ENCODE assay signal across 1 cellular context in genomic region chr9:137222190-137223077, GRCh38.
TF ChIP-seq lines count a peak whose summit lies in the region.

A gene with protein sequence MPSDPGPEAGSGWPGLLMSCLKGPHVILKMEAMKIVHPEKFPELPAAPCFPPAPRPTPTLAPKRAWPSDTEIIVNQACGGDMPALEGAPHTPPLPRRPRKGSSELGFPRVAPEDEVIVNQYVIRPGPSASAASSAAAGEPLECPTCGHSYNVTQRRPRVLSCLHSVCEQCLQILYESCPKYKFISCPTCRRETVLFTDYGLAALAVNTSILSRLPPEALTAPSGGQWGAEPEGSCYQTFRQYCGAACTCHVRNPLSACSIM (minus strand): TSS chr9:137222240. CDS start chr9:137221212, 1,028 bp downstream.

TF ChIP-seq in H1, 55 proteins besides CTCF, POLR2A, EP300 and RAD21:
- no peak for TF ChIP-seq HDAC2 (IDR thresholded peaks at IDR 0.05; ENCODE audit: borderline replicate concordance in 1 of 2, low read depth in 2 of 2, low read length in 2 of 2)
- TF ChIP-seq, protein P1, sequence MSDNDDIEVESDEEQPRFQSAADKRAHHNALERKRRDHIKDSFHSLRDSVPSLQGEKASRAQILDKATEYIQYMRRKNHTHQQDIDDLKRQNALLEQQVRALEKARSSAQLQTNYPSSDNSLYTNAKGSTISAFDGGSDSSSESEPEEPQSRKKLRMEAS (IDR thresholded peaks at IDR 0.05) = 0 out of 2 replicates have a peak, but pooled peaks have one; percentile 40
- no peak for TF ChIP-seq FOSL1 (IDR thresholded peaks at IDR 0.05; ENCODE audit: insufficient read depth, low read depth, low read length)
- TF ChIP-seq SIX5 (IDR thresholded peaks at IDR 0.05; ENCODE audit: low read depth, low read length) = no peak
- TF ChIP-seq KDM5A (IDR thresholded peaks at IDR 0.05; ENCODE audit: low read length) = no peak
- no peak for TF ChIP-seq TCF12 (IDR thresholded peaks at IDR 0.05; ENCODE audit: low read depth, low read length)
- TF ChIP-seq ATF2 (IDR thresholded peaks at IDR 0.05; ENCODE audit: low read length) = no peak
- peak; percentile 79 for TF ChIP-seq KDM4A (IDR thresholded peaks at IDR 0.05; ENCODE audit: low read depth, low read length, severe bottlenecking)
- TF ChIP-seq PHF8 (conservative IDR thresholded peaks at IDR 0.05; ENCODE audit: low read depth, low read length) = no peak
